ENCODE assay signal across 8 cellular contexts in genomic region chr11:119065369-119065768, GRCh38. TPM values are rescaled to one million over a fixed set of nuclear protein-coding genes. Genes with fewer than 3 reads are reported as not detected.
DNase-seq lines count a peak whose midpoint lies in the region; ATAC-seq lines count a peak whose summit lies in the region.

No MANE protein-coding gene starts in this region.

- DNase-seq in NCI-H748 (lab: John Stamatoyannopoulos, UW; ENCODE audit: unreplicated experiment) (peak; percentile 3), NCI-H748 treated with DMSO at 0.1 percent for 48 hours (lab: John Stamatoyannopoulos, UW) (no peak), NCI-H460 (ENCODE audit: extremely low read depth, low read depth) (peak; percentile 30), iPS-NIHi11 (ENCODE audit: low spot score) (peak; percentile 33), mucosa of gallbladder (ENCODE audit: low spot score) (no peak)
- peak; percentile 40 for DNase-seq in activated T-cell treated with anti-CD3 and anti-CD28 coated beads, Interleukin-2, amount 50 U/mL, for 1 hour

- ATAC-seq in HG02870 (IDR thresholded peaks at IDR 0.05; ENCODE audit: unreplicated experiment) (no peak), GM18519 (IDR thresholded peaks at IDR 0.05; ENCODE audit: low FRiP score, unreplicated experiment) (no peak)

RNA-seq across cellular contexts. Expression of gene VPS11, which starts 2.2 kb away (rescaled TPM):
- total RNA-seq in NCI-H460 (2014; rRNA removed; shearing (Covaris generic)): 8.9 and 11.1 TPM in 2 replicates
- polyA plus RNA-seq in NCI-H460 (2014; cell fraction: nucleus; rRNA removed): 13.1 and 14.5 TPM in 2 replicates
- total RNA-seq in mucosa of gallbladder: 33.4 TPM

RNA-seq across cellular contexts. Expression of gene HYOU1, which starts 8.4 kb away (rescaled TPM):
- total RNA-seq in NCI-H460 (2014; rRNA removed; shearing (Covaris generic)): 232 and 242 TPM in 2 replicates
- 189 and 232 TPM in 2 replicates for polyA plus RNA-seq in NCI-H460 (2014; cell fraction: nucleus; rRNA removed)
- total RNA-seq in mucosa of gallbladder: 201 TPM

RNA-seq across cellular contexts. Expression of gene HMBS, which starts 19.3 kb away (rescaled TPM):
- total RNA-seq in NCI-H460 (2014; rRNA removed; shearing (Covaris generic)): 8.2 and 9.4 TPM in 2 replicates
- polyA plus RNA-seq in NCI-H460 (2014; cell fraction: nucleus; rRNA removed): 10.6 and 26.6 TPM in 2 replicates
- total RNA-seq in mucosa of gallbladder: 12.3 TPM

RNA-seq across cellular contexts. Expression of gene SLC37A4, which starts 34.7 kb away (rescaled TPM):
- 12.8 and 14.0 TPM in 2 replicates for total RNA-seq in NCI-H460 (2014; rRNA removed; shearing (Covaris generic))
- polyA plus RNA-seq in NCI-H460 (2014; cell fraction: nucleus; rRNA removed): 34.0 and 52.1 TPM in 2 replicates
- total RNA-seq in mucosa of gallbladder: 64.3 TPM

RNA-seq across cellular contexts. Expression of gene DPAGT1, which starts 36.3 kb away (rescaled TPM):
- total RNA-seq in NCI-H460 (2014; rRNA removed; shearing (Covaris generic)): 42.1 and 44.0 TPM in 2 replicates
- 85.7 and 92.9 TPM in 2 replicates for polyA plus RNA-seq in NCI-H460 (2014; cell fraction: nucleus; rRNA removed)
- total RNA-seq in mucosa of gallbladder: 65.9 TPM

Comparison
In these comparisons a context has a peak if more than half of its experiments do, and no peak if none do; other contexts are left out.
1. DNase-seq: peak in NCI-H748 (single experiment), NCI-H460 (single experiment), activated T-cell treated with anti-CD3 and anti-CD28 coated beads, Interleukin-2, amount 50 U/mL, for 1 hour (single experiment) and iPS-NIHi11 (single experiment); none in NCI-H748 treated with DMSO at 0.1 percent for 48 hours (single experiment) and mucosa of gallbladder (single experiment).